Comparison of ENCODE assay signal across 1 cellular context in the genomic region with DNA sequence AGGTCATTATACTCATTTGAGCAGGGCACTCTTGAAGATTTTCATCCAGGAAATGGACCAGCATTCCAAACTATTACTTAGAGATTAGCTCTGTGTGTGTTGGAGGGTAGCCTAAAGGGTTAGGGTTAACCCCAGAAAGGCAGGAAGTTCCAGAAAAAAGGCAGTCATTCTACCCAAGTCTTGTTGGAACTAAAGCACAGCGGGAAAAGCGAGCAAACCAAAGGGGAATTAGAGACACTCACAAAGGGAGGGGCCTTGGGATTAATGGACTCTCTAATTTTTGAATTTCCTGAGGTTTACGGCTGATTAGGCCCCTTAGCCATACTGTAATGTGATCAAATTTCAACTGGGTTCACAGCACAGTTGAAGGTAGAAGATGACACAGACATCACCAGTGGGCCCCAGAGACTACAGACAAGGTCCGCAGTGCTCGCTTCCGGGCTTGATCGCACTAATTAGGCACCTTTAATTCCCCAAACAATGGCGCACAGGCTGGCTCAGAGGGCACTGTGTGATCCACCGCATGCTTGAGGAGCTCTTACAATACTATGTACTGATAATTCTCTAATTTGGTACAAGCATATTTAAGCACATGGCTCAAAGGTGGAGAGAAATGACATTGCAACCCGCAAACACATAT.
TF ChIP-seq lines count a peak whose summit lies in the region.

No MANE protein-coding gene starts in this region.

TF ChIP-seq in SK-N-SH treated with all-trans-retinoic acid at 6 μM for 48 hours, 23 proteins besides CTCF, POLR2A, EP300 and RAD21 (continued from another document):
- TF ChIP-seq CSRNP3 (CRISPR knock-in tag; IDR thresholded peaks at IDR 0.05) (no peak), BACH2 (CRISPR knock-in tag; IDR thresholded peaks at IDR 0.05; ENCODE audit: borderline replicate concordance) (no peak), ZNF565 (CRISPR knock-in tag; conservative IDR thresholded peaks at IDR 0.05; ENCODE audit: low read depth) (no peak), TCF4 (CRISPR knock-in tag; IDR thresholded peaks at IDR 0.05; ENCODE audit: borderline replicate concordance) (no peak), ESRRG (CRISPR knock-in tag; IDR thresholded peaks at IDR 0.05) (no peak), ARNTL (CRISPR knock-in tag; IDR thresholded peaks at IDR 0.05; ENCODE audit: borderline replicate concordance, low read depth) (no peak), RARB (CRISPR knock-in tag; IDR thresholded peaks at IDR 0.05) (no peak), PPARA (CRISPR knock-in tag; IDR thresholded peaks at IDR 0.05; ENCODE audit: borderline replicate concordance) (no peak)
- TF ChIP-seq, protein P1, sequence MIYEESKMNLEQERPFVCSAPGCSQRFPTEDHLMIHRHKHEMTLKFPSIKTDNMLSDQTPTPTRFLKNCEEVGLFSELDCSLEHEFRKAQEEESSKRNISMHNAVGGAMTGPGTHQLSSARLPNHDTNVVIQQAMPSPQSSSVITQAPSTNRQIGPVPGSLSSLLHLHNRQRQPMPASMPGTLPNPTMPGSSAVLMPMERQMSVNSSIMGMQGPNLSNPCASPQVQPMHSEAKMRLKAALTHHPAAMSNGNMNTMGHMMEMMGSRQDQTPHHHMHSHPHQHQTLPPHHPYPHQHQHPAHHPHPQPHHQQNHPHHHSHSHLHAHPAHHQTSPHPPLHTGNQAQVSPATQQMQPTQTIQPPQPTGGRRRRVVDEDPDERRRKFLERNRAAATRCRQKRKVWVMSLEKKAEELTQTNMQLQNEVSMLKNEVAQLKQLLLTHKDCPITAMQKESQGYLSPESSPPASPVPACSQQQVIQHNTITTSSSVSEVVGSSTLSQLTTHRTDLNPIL (CRISPR knock-in tag; IDR thresholded peaks at IDR 0.05; ENCODE audit: low read depth) = no peak
